Comparison of ENCODE assay signal across 12 cellular contexts in genomic region chr14:65320661-65321308, GRCh38.
DNase-seq lines count a peak whose midpoint lies in the region; ATAC-seq and TF ChIP-seq lines count a peak whose summit lies in the region.
"Had no signal": no experiment of that assay in that cellular context is flagged by ENCODE, and none has a peak within 500 bp of the region (broad histone marks: within the 10 kb centered on the region; RNA-seq: fewer than 3 reads in every experiment).

No MANE protein-coding gene starts in this region.

- no peak for TF ChIP-seq EP300 in stomach (IDR thresholded peaks at IDR 0.05)

- no peaks in the 10 kb centered on the region for H3K36me3 ChIP-seq in stomach
- H3K36me3 ChIP-seq: suprapubic skin had no signal

- H3K9me3 Mint-ChIP-seq in activated naive CD4-positive, alpha-beta T cell treated with anti-CD3 and anti-CD28 coated beads, Interleukin-2, amount 10 ng/mL, durations not matched to agents 7 days and 5 days = no peaks in the 10 kb centered on the region

- ATAC-seq in HG02798 (IDR thresholded peaks at IDR 0.05; ENCODE audit: poor library complexity, unreplicated experiment) (peak; percentile 24), T-helper 17 cell (no peak), HG02571 (IDR thresholded peaks at IDR 0.05; ENCODE audit: unreplicated experiment) (no peak), HG02763 (IDR thresholded peaks at IDR 0.05; ENCODE audit: unreplicated experiment) (no peak)

- WGBS in stomach, 5 donors = 45 to 78% (median 58%) methylated on average over 2 of the region's 2 CpGs

- peaks cover 58% of the 10 kb centered on the region for H3K4me1 Mint-ChIP-seq in activated naive CD4-positive, alpha-beta T cell treated with anti-CD3 and anti-CD28 coated beads, Interleukin-2, amount 10 ng/mL, durations not matched to agents 7 days and 5 days
- H3K4me1 Mint-ChIP-seq in T-helper 17 cell = peaks cover 11% of the 10 kb centered on the region

- no peaks in the 10 kb centered on the region for H3K27me3 ChIP-seq in stomach
- H3K27me3 ChIP-seq: suprapubic skin had no signal

- no peak for TF ChIP-seq CTCF in stomach (IDR thresholded peaks at IDR 0.05)

- no peak for TF ChIP-seq POLR2A in stomach (IDR thresholded peaks at IDR 0.05)

- DNase-seq in activated naive CD4-positive, alpha-beta T cell treated with anti-CD3 and anti-CD28 coated beads, Interleukin-2, amount 10 ng/mL, durations not matched to agents 7 days and 5 days = no peak
- DNase-seq in activated naive CD4-positive, alpha-beta T cell (lab: John Stamatoyannopoulos, UW) = no peak
- no peak for DNase-seq in T-helper 17 cell
- peak; percentile 34 for DNase-seq in stomach
- DNase-seq in NCI-H82 treated with DMSO at 0.1 percent for 48 hours (lab: John Stamatoyannopoulos, UW; ENCODE audit: unreplicated experiment) = no peak
- DNase-seq: midbrain; NCI-H2081; stimulated activated CD4-positive, alpha-beta T cell treated with anti-CD3 and anti-CD28 coated beads, Interleukin-4, amount 100 ng/mL, for 24 hours had no signal

- peaks cover 0 to 28% (median 14%) of the 10 kb centered on the region in 4 donors for H3K4me1 ChIP-seq in stomach

- peak overlapping the region in 4 of 5 donors; percentile 36 to 68 (median 56) for H3K27ac ChIP-seq in stomach
- H3K27ac ChIP-seq: suprapubic skin had no signal

- no peaks in the 10 kb centered on the region for H3K27me3 Mint-ChIP-seq in activated naive CD4-positive, alpha-beta T cell treated with anti-CD3 and anti-CD28 coated beads, Interleukin-2, amount 10 ng/mL, durations not matched to agents 7 days and 5 days
- no peaks in the 10 kb centered on the region for H3K27me3 Mint-ChIP-seq in T-helper 17 cell

- peak overlapping the region; percentile 9 for H3K27ac Mint-ChIP-seq in activated naive CD4-positive, alpha-beta T cell treated with anti-CD3 and anti-CD28 coated beads, Interleukin-2, amount 10 ng/mL, durations not matched to agents 7 days and 5 days
- peak overlapping the region; percentile 29 for H3K27ac Mint-ChIP-seq in T-helper 17 cell

- no peaks in the 10 kb centered on the region for H3K9me3 ChIP-seq in T-helper 17 cell (ENCODE audit: control insufficient read depth, low read length, poor library complexity, severe bottlenecking)
- H3K9me3 ChIP-seq in stomach = peaks cover 0 to 5% (median 0%) of the 10 kb centered on the region in 4 donors
- H3K9me3 ChIP-seq: suprapubic skin had no signal

- H3K4me3 Mint-ChIP-seq in activated naive CD4-positive, alpha-beta T cell treated with anti-CD3 and anti-CD28 coated beads, Interleukin-2, amount 10 ng/mL, durations not matched to agents 7 days and 5 days = no peak overlapping the region
- H3K4me3 Mint-ChIP-seq in T-helper 17 cell = no peak overlapping the region

- intact Hi-C loops in stomach (cut with DNase I; ENCODE audit: low total_unique reads) = no loop called here

- peaks cover 14% of the 10 kb centered on the region for H3K36me3 Mint-ChIP-seq in activated naive CD4-positive, alpha-beta T cell treated with anti-CD3 and anti-CD28 coated beads, Interleukin-2, amount 10 ng/mL, durations not matched to agents 7 days and 5 days
- H3K36me3 Mint-ChIP-seq in T-helper 17 cell (ENCODE audit: low read depth) = peaks cover 2% of the 10 kb centered on the region

- CTCF ChIA-PET in activated naive CD4-positive, alpha-beta T cell treated with anti-CD3 and anti-CD28 coated beads, Interleukin-2, amount 10 ng/mL, durations not matched to agents 7 days and 5 days (lab: Charles Lee) = interaction anchor here (0.8 to 2.5 kb wide), 3 partner anchors 14 to 41 kb away, joined by 3 to 6 read pairs (median 3); no protein-coding TSS in a partner anchor

- no peak overlapping the region for H3K4me3 ChIP-seq in stomach
- H3K4me3 ChIP-seq: suprapubic skin had no signal
